12 cellular contexts compared by ENCODE assay signal in genomic region chr17:68379150-68379510, GRCh38.
DNase-seq lines count a peak whose midpoint lies in the region; ATAC-seq, FAIRE-seq and TF ChIP-seq lines count a peak whose summit lies in the region.
"Had no signal": no experiment of that assay in that cellular context is flagged by ENCODE, and none has a peak within 500 bp of the region (broad histone marks: within the 10 kb centered on the region; RNA-seq: fewer than 3 reads in every experiment).

No MANE protein-coding gene starts in this region.

- H3K9me3 ChIP-seq in left ventricle myocardium inferior (replicated peaks) (no peaks in the 10 kb centered on the region), gastroesophageal sphincter (no peaks in the 10 kb centered on the region), psoas muscle (no peaks in the 10 kb centered on the region)

- WGBS in gastroesophageal sphincter (ENCODE audit: low coverage in 1 of 2), 2 donors: 57 to 60% methylated on average over 2 of the region's 4 CpGs
- 50 to 58% (median 52%) methylated on average over 4 of the region's 4 CpGs for WGBS in psoas muscle, 3 donors
- WGBS in urinary bladder: 87% methylated on average over 4 of the region's 4 CpGs

- TF ChIP-seq POLR2A in gastroesophageal sphincter (IDR thresholded peaks at IDR 0.05): no peak
- no peak for TF ChIP-seq POLR2A in GM12891 (IDR thresholded peaks at IDR 0.05; ENCODE audit: low read depth, low read length)

- no peaks in the 10 kb centered on the region for H3K36me3 ChIP-seq in left ventricle myocardium inferior
- H3K36me3 ChIP-seq in gastroesophageal sphincter: no peaks in the 10 kb centered on the region
- no peaks in the 10 kb centered on the region for H3K36me3 ChIP-seq in psoas muscle (ENCODE audit: insufficient read depth in 1 of 2, low read depth in 1 of 2)
- H3K36me3 ChIP-seq in urinary bladder (ENCODE audit: insufficient read depth): no peaks in the 10 kb centered on the region

- H3K27ac ChIP-seq in left ventricle myocardium inferior (replicated peaks) (peak overlapping the region; percentile 100), gastroesophageal sphincter (peak overlapping the region; percentile 73 to 92 (median 90)), psoas muscle (peak overlapping the region; percentile 89), urinary bladder (ENCODE audit: low read depth) (peak overlapping the region; percentile 44)
- H3K27ac ChIP-seq: epithelial cell of prostate had no signal

- DNase-seq in left ventricle myocardium inferior: no peak
- DNase-seq in left cardiac atrium: no peak
- no peak for DNase-seq in psoas muscle
- no peak for DNase-seq in urothelium cell line (ENCODE audit: low spot score)
- DNase-seq in NCI-H526 (lab: John Stamatoyannopoulos, UW): no peak
- no peak for DNase-seq in GM12891 (ENCODE audit: insufficient read length, low spot score)
- DNase-seq: activated CD8-positive, alpha-beta T cell treated with anti-CD3 and anti-CD28 coated beads for 36 hours; T1000 had no signal

- H3K4me3 ChIP-seq in left ventricle myocardium inferior (peak overlapping the region; percentile 20), gastroesophageal sphincter (no peak overlapping the region), psoas muscle (peak overlapping the region; percentile 41), urinary bladder (ENCODE audit: low read depth, low read length) (no peak overlapping the region)
- H3K4me3 ChIP-seq: K562 had no signal

- H3K4me1 ChIP-seq in left ventricle myocardium inferior (peaks cover 62% of the 10 kb centered on the region), gastroesophageal sphincter (peaks cover 0 to 38% (median 25%) of the 10 kb centered on the region in 3 donors), psoas muscle (peaks cover 41% of the 10 kb centered on the region), urinary bladder (ENCODE audit: insufficient read depth) (no peaks in the 10 kb centered on the region)

- ATAC-seq in left cardiac atrium (no peak), gastroesophageal sphincter (no peak), psoas muscle (peak in 1 of 4 donors; percentile 0)
- ATAC-seq: activated CD8-positive, alpha-beta T cell treated with anti-CD3 and anti-CD28 coated beads for 36 hours; K562 had no signal

- no peak for TF ChIP-seq EP300 in gastroesophageal sphincter (IDR thresholded peaks at IDR 0.05)

- H3K27me3 ChIP-seq in left ventricle myocardium inferior (ENCODE audit: low read depth) (no peaks in the 10 kb centered on the region), gastroesophageal sphincter (no peaks in the 10 kb centered on the region), psoas muscle (ENCODE audit: insufficient read depth in 3 of 3, low read length in 2 of 3) (no peaks in the 10 kb centered on the region)

- intact Hi-C loops in left ventricle myocardium inferior (cut with micrococcal nuclease): no loop called here
- intact Hi-C loops in left cardiac atrium (cut with DNase I): no loop called here
- intact Hi-C loops in psoas muscle (cut with DNase I): loop anchor here in 1 of 2 donors (2.0 kb wide), 1 partner anchor 88 kb away; the partner anchor contains the start of genes ARSG and SLC16A6

- TF ChIP-seq CTCF in left ventricle myocardium inferior (IDR thresholded peaks at IDR 0.05; ENCODE audit: borderline replicate concordance) (no peak), gastroesophageal sphincter (IDR thresholded peaks at IDR 0.05) (no peak), psoas muscle (IDR thresholded peaks at IDR 0.05) (no peak)

- FAIRE-seq in urothelium cell line (lab: Jason Lieb, UNC) (no peak), GM12891 (lab: Jason Lieb, UNC) (no peak)
- FAIRE-seq: K562 had no signal

TF ChIP-seq in GM12891, 5 proteins besides CTCF, POLR2A, EP300 and RAD21:
- no peak for TF ChIP-seq SPI1 (IDR thresholded peaks at IDR 0.05; ENCODE audit: low read depth, low read length)
- no peak for TF ChIP-seq TAF1 (IDR thresholded peaks at IDR 0.05; ENCODE audit: low read depth, low read length)
- TF ChIP-seq POLR2AphosphoS5 (IDR thresholded peaks at IDR 0.05; ENCODE audit: low read depth, low read length): no peak
- TF ChIP-seq POU2F2 (IDR thresholded peaks at IDR 0.05; ENCODE audit: low read depth, low read length): no peak

Comparison
In these comparisons a context has a peak if more than half of its experiments do, and no peak if none do; other contexts are left out.
1. H3K27ac ChIP-seq: peak in every context shown above with its lines; median percentile 100 in left ventricle myocardium inferior; 90 in gastroesophageal sphincter; 89 in psoas muscle; 44 in urinary bladder.
2. H3K4me3 ChIP-seq: peak in left ventricle myocardium inferior (single experiment) and psoas muscle (single experiment); none in gastroesophageal sphincter (0 of 2) and urinary bladder (single experiment).